In genomic region chr3:152879130-152879789, GRCh38 we compare ENCODE assay signal across 14 cellular contexts.
"Had no signal": no experiment of that assay in that cellular context is flagged by ENCODE, and none has a peak within 500 bp of the region (broad histone marks: within the 10 kb centered on the region; RNA-seq: fewer than 3 reads in every experiment).

No MANE protein-coding gene starts in this region.

- H3K27me3 Mint-ChIP-seq: activated naive CD8-positive, alpha-beta T cell treated with anti-CD3 and anti-CD28 coated beads for 36 hours had no signal

- H3K36me3 ChIP-seq: lower lobe of right lung, pancreas had no signal

- H3K4me1 Mint-ChIP-seq: activated naive CD8-positive, alpha-beta T cell treated with anti-CD3 and anti-CD28 coated beads for 36 hours had no signal

- H3K27me3 ChIP-seq: esophagus squamous epithelium, pancreas, testis had no signal

- H3K4me3 ChIP-seq: esophagus squamous epithelium, lower lobe of right lung, pancreas, testis had no signal

- H3K4me3 Mint-ChIP-seq: activated naive CD8-positive, alpha-beta T cell treated with anti-CD3 and anti-CD28 coated beads for 36 hours; stimulated activated naive CD8-positive, alpha-beta T cell treated with anti-CD3 and anti-CD28 coated beads, Interleukin-15, Interleukin-2, amounts not matched to agents 100 ng/mL and 50 ng/mL, for 24 hours had no signal

- H3K4me1 ChIP-seq: lower lobe of right lung, pancreas, testis had no signal

- H3K27ac ChIP-seq: esophagus squamous epithelium, lower lobe of right lung, pancreas, testis had no signal

- ATAC-seq: lower lobe of right lung, pancreas had no signal

- H3K9me3 ChIP-seq: lower lobe of right lung, pancreas, testis had no signal

- DNase-seq: activated CD4-positive, alpha-beta T cell treated with anti-CD3 and anti-CD28 coated beads for 1 hour; activated effector memory CD4-positive, alpha-beta T cell treated with Interleukin-2 at 50 U/mL for 16 hours; activated naive CD8-positive, alpha-beta T cell treated with anti-CD3 and anti-CD28 coated beads for 36 hours; activated T-cell treated with anti-CD3 and anti-CD28 coated beads for 4 hours; aorta; esophagus squamous epithelium; foreskin fibroblast; glutamatergic neuron; lower lobe of right lung; midbrain; pancreas; stimulated activated CD4-positive, alpha-beta T cell treated with anti-CD3 and anti-CD28 coated beads, Interleukin-12 subunit alpha, Interleukin-12 subunit beta, amount 100 ng/mL, for 4 hours; testis had no signal

- H3K36me3 Mint-ChIP-seq: activated naive CD8-positive, alpha-beta T cell treated with anti-CD3 and anti-CD28 coated beads for 36 hours had no signal

- H3K27ac Mint-ChIP-seq: activated naive CD8-positive, alpha-beta T cell treated with anti-CD3 and anti-CD28 coated beads for 36 hours; stimulated activated naive CD8-positive, alpha-beta T cell treated with anti-CD3 and anti-CD28 coated beads, Interleukin-15, Interleukin-2, amounts not matched to agents 100 ng/mL and 50 ng/mL, for 24 hours had no signal
